In the genomic region with DNA sequence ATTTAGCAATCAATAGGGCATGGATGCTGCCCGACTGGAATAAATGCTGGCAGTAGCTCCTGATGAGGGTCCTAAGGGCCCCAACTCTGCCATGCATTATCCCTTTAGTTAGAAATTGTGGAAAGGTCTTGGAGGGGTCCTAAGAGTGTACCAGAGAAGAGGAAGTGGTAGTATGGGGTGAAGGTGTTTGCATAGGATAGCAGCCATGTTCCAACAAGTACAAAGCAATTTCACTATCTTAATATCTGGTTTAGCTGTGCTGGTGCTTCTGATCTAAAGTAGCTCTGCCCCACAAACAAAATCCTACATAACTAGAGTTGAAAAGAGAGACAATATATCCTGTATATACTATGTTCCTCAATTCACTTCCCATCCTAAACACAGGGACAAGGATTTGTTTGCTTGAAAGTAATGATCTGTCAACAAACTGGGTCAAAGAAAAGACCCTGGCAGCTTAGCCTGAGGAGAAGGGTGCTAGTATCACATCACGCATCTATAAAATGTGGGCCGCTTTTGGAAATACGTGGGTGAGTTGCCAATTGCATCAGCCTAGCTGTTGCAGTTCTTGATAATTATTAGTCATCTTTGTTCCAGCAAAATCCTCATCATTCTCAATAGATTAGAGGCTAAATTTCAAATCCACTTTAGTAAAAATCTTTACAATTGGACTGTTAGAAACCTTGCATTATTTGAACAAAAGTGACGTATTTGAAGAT, we compare ENCODE assay signal across 13 cellular contexts.
DNase-seq lines count a peak whose midpoint lies in the region; ATAC-seq and TF ChIP-seq lines count a peak whose summit lies in the region.
"Had no signal": no experiment of that assay in that cellular context is flagged by ENCODE, and none has a peak within 500 bp of the region (broad histone marks: within the 10 kb centered on the region; RNA-seq: fewer than 3 reads in every experiment).

No MANE protein-coding gene starts in this region.

- DNase-seq in AG09309 (ENCODE audit: low read depth), result peak; percentile 17
- peak; percentile 31 for DNase-seq in OCI-M1 (lab: John Stamatoyannopoulos, UW)
- peak in 16 of 61 donors; percentile 0 to 65 (median 4) for DNase-seq in caudate nucleus (lab: John Stamatoyannopoulos, UW)
- DNase-seq in stimulated activated CD4-positive, alpha-beta T cell treated with anti-CD3 and anti-CD28 coated beads, Interleukin-2, amount 100 ng/mL, for 24 hours, result peak; percentile 13 to 47
- no peak for DNase-seq in ACHN
- DNase-seq in NCI-H2171 treated with DMSO at 0.1 percent for 48 hours (lab: John Stamatoyannopoulos, UW), result no peak
- DNase-seq: C1 segment of cervical spinal cord, foreskin melanocyte, mammary epithelial cell had no signal

- H3K4me3 ChIP-seq in AG09309 (ENCODE audit: control insufficient read depth, low read depth, low read length), result no peak overlapping the region
- H3K4me3 ChIP-seq: ascending aorta had no signal

- ATAC-seq in GM18498 (IDR thresholded peaks at IDR 0.05; ENCODE audit: unreplicated experiment) (no peak), HG02938 (IDR thresholded peaks at IDR 0.05; ENCODE audit: unreplicated experiment) (no peak)
- ATAC-seq: sciatic nerve had no signal

- in situ Hi-C loops in ACHN (cut with HindIII; ENCODE audit: low pct_ligation_motif_present, low pct_unique_long_range_greater_than_20kb, low sequenced_read_pairs), result no loop called here

- no peak for TF ChIP-seq CTCF in AG09309 (IDR thresholded peaks at IDR 0.05; ENCODE audit: control insufficient read depth, insufficient read depth, low read depth, low read length, missing control alignments)

- peak overlapping the region; percentile 27 for H3K27ac ChIP-seq in caudate nucleus (ENCODE audit: low read depth, low read length)
- H3K27ac ChIP-seq: ascending aorta had no signal

Comparison
In these comparisons a context has a peak if more than half of its experiments do, and no peak if none do; other contexts are left out.
1. DNase-seq: peak in AG09309 (single experiment), OCI-M1 (single experiment) and stimulated activated CD4-positive, alpha-beta T cell treated with anti-CD3 and anti-CD28 coated beads, Interleukin-2, amount 100 ng/mL, for 24 hours (2 of 2); none in ACHN (single experiment) and NCI-H2171 treated with DMSO at 0.1 percent for 48 hours (single experiment).